9 cellular contexts compared by ENCODE assay signal in the genomic region with DNA sequence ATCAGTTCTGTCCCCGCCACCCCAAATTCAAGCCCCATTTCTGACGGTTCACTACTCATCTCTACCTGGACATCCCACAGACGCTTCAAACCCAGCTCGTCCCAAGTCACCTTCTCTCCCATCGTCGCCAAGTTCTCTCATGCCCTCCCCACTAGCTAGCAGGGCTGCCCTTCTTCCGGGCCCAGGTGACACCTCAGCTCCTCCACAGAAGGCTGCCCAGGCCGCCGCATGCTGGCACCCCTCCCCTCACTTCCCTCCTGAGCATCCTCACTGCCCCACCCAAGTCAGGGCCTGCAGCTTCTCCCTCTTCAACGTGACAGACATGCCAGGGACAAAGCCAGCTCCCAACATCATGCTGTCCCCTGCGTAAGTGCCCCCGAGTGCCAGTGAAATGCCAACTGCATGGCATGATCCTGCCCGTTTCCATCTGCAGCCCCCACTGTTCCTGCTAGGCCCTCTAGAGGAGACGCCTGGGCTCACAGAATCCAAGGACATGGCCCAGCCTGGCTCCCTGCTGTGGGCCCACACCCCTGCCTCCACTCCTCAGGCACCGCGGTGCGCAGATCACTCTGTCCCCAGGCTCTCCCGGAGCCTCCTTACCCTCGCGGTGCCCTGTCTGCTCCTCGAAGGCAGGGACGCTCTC. TPM values are rescaled to one million over a fixed set of nuclear protein-coding genes. Genes with fewer than 3 reads are reported as not detected.
A peak's percentile ranks its signal among the peaks of the same experiment; 100 is the strongest.
DNase-seq lines count a peak whose midpoint lies in the region; ATAC-seq and TF ChIP-seq lines count a peak whose summit lies in the region.
"Had no signal": no experiment of that assay in that cellular context is flagged by ENCODE, and none has a peak within 500 bp of the region (broad histone marks: within the 10 kb centered on the region; RNA-seq: fewer than 3 reads in every experiment).

No MANE protein-coding gene starts in this region.

- H3K27ac Mint-ChIP-seq in CD14-positive monocyte (peak overlapping the region; percentile 85 to 95 (median 89)), neural progenitor cell (no peak overlapping the region)
- H3K27ac Mint-ChIP-seq in dendritic cell treated with granulocyte-macrophage colony-stimulating factor and Interleukin-4, amounts not matched to agents 40 ng/mL and 50 ng/mL, for 4 days: peak overlapping the region; percentile 83

- TF ChIP-seq RAD21 in SK-N-SH (IDR thresholded peaks at IDR 0.05; ENCODE audit: low read length): peak; percentile 31; the same call in 1 of the 2 replicates

- H3K4me1 ChIP-seq in SK-N-SH (ENCODE audit: control insufficient read depth in 1 of 2, insufficient read depth in 2 of 2, low read depth in 1 of 2, low read length in 1 of 2) (peaks cover 16 to 93% of the 10 kb centered on the region in 2 experiments), neural progenitor cell (peaks cover 3% of the 10 kb centered on the region)

- H3K4me3 Mint-ChIP-seq in CD14-positive monocyte (peak overlapping the region; percentile 70 to 72), neural progenitor cell (peak overlapping the region; percentile 52)
- peak overlapping the region; percentile 43 for H3K4me3 Mint-ChIP-seq in dendritic cell treated with granulocyte-macrophage colony-stimulating factor and Interleukin-4, amounts not matched to agents 40 ng/mL and 50 ng/mL, for 4 days

- WGBS in SK-N-SH (ENCODE audit: low lambda C conversion rate): 78% methylated on average over 21 of the region's 22 CpGs

- H4K20me1 ChIP-seq in SK-N-SH (ENCODE audit: insufficient read depth) (no peaks in the 10 kb centered on the region), neural progenitor cell (ENCODE audit: low read depth) (peaks cover 5% of the 10 kb centered on the region)

- H3K27ac ChIP-seq in SK-N-SH (ENCODE audit: low read depth in 2 of 2, low read length in 1 of 2): peak overlapping the region; percentile 13 to 97; a peak in 3 of 4 replicates
- H3K27ac ChIP-seq in neural progenitor cell: no peak overlapping the region

- H3K4me2 ChIP-seq in SK-N-SH (peak overlapping the region; percentile 14; the same call in 1 of the 2 replicates), neural progenitor cell (no peak overlapping the region)

- no peaks in the 10 kb centered on the region for H3K9me2 ChIP-seq in SK-N-SH

- no peak for TF ChIP-seq EP300 in SK-N-SH (IDR thresholded peaks at IDR 0.05; ENCODE audit: borderline replicate concordance in 1 of 2, low read depth in 1 of 2, low read length in 1 of 2)

- H3K36me3 ChIP-seq in SK-N-SH (replicated peaks in 1 of 2; ENCODE audit: control insufficient read depth in 1 of 2, insufficient read depth in 2 of 2, low read length in 1 of 2) (no peaks in the 10 kb centered on the region), neural progenitor cell (no peaks in the 10 kb centered on the region)

- no peaks in the 10 kb centered on the region for H3K36me3 Mint-ChIP-seq in CD14-positive monocyte
- peaks cover 12% of the 10 kb centered on the region for H3K36me3 Mint-ChIP-seq in dendritic cell treated with granulocyte-macrophage colony-stimulating factor and Interleukin-4, amounts not matched to agents 40 ng/mL and 50 ng/mL, for 4 days (ENCODE audit: low read depth)
- H3K36me3 Mint-ChIP-seq in neural progenitor cell: no peaks in the 10 kb centered on the region

- H3K9ac ChIP-seq in SK-N-SH (no peak overlapping the region), neural progenitor cell (no peak overlapping the region)

- DNase-seq in CD14-positive monocyte (ENCODE audit: low spot score) (no peak), SK-N-SH (peak; percentile 82), neural progenitor cell (ENCODE audit: low spot score) (no peak), mesenteric fat pad (ENCODE audit: low spot score) (no peak)
- DNase-seq: activated CD8-positive, alpha-beta memory T cell treated with anti-CD3 and anti-CD28 coated beads, Interleukin-2, amount 50 U/mL, for 48 hours had no signal

- no peak overlapping the region for H2AFZ ChIP-seq in SK-N-SH (ENCODE audit: low read depth)
- no peak overlapping the region for H2AFZ ChIP-seq in neural progenitor cell (replicated peaks)

- POLR2A ChIA-PET in SK-N-SH (lab: Yijun Ruan, JAX): interaction anchor here (0.6 to 10.2 kb wide), 8 partner anchors 11 to 401 kb away, joined by 3 to 572 read pairs (median 4); partner anchors contain the start of genes ACE, KCNH6, MAP3K3 and TACO1

- intact Hi-C loops in CD14-positive monocyte (cut with micrococcal nuclease): loop anchor here in 1 of 2 donors (10.0 kb wide), 1 partner anchor 105 kb away; no protein-coding TSS in a partner anchor
- intact Hi-C loops in dendritic cell treated with granulocyte-macrophage colony-stimulating factor and Interleukin-4, amounts not matched to agents 40 ng/mL and 50 ng/mL, for 4 days (cut with micrococcal nuclease): no loop called here

- H3F3A ChIP-seq in SK-N-SH (replicated peaks; ENCODE audit: insufficient read depth) (peaks cover 54% of the 10 kb centered on the region), neural progenitor cell (ENCODE audit: low read depth) (no peaks in the 10 kb centered on the region)

- no peak for ATAC-seq in GM21381 (IDR thresholded peaks at IDR 0.05; ENCODE audit: unreplicated experiment)
- no peak for ATAC-seq in HG02938 (IDR thresholded peaks at IDR 0.05; ENCODE audit: unreplicated experiment)
- no peak for ATAC-seq in GM21786 (IDR thresholded peaks at IDR 0.05; ENCODE audit: unreplicated experiment)

- peak overlapping the region in 1 of 2 experiments; percentile 34; a peak in 1 of 4 replicates for H3K4me3 ChIP-seq in SK-N-SH (ENCODE audit: low read depth in 2 of 2, low read length in 1 of 2)
- H3K4me3 ChIP-seq in neural progenitor cell: no peak overlapping the region

- CTCF ChIA-PET in SK-N-SH (lab: Yijun Ruan, JAX): interaction anchor here (0.7 to 27.2 kb wide), 19 partner anchors 9 to 358 kb away, joined by 3 to 827 read pairs (median 3); partner anchors contain the start of genes ACE, DCAF7, MAP3K3 and TACO1

- TF ChIP-seq CTCF in CD14-positive monocyte (IDR thresholded peaks at IDR 0.05) (no peak), SK-N-SH (IDR thresholded peaks at IDR 0.05) (peak; percentile 33; the same call in 1 of the 2 replicates), neural progenitor cell (IDR thresholded peaks at IDR 0.05) (no peak)

- H3K4me1 Mint-ChIP-seq in CD14-positive monocyte (peaks cover 38% of the 10 kb centered on the region), neural progenitor cell (peaks cover 33% of the 10 kb centered on the region)
- H3K4me1 Mint-ChIP-seq in dendritic cell treated with granulocyte-macrophage colony-stimulating factor and Interleukin-4, amounts not matched to agents 40 ng/mL and 50 ng/mL, for 4 days (ENCODE audit: low read depth): peaks cover 77% of the 10 kb centered on the region

- peaks cover 14% of the 10 kb centered on the region; the same call in 1 of the 2 replicates for H3K79me2 ChIP-seq in SK-N-SH (ENCODE audit: insufficient read depth)
- no peaks in the 10 kb centered on the region for H3K79me2 ChIP-seq in neural progenitor cell (ENCODE audit: low read depth)

- H3K9me3 ChIP-seq in SK-N-SH: no peaks in the 10 kb centered on the region
- no peaks in the 10 kb centered on the region for H3K9me3 ChIP-seq in neural progenitor cell (ENCODE audit: low read depth)

- peaks cover 0 to 3% (median 0%) of the 10 kb centered on the region in 7 donors for H3K9me3 Mint-ChIP-seq in CD14-positive monocyte
- H3K9me3 Mint-ChIP-seq in dendritic cell treated with granulocyte-macrophage colony-stimulating factor and Interleukin-4, amounts not matched to agents 40 ng/mL and 50 ng/mL, for 4 days: no peaks in the 10 kb centered on the region
- H3K9me3 Mint-ChIP-seq in neural progenitor cell: no peaks in the 10 kb centered on the region

- H3K27me3 ChIP-seq in SK-N-SH (ENCODE audit: insufficient read depth) (no peaks in the 10 kb centered on the region), neural progenitor cell (peaks cover 11% of the 10 kb centered on the region)

- H3K27me3 Mint-ChIP-seq in CD14-positive monocyte (ENCODE audit: low read depth in 3 of 3) (peaks cover 6 to 8% (median 7%) of the 10 kb centered on the region in 3 donors), neural progenitor cell (ENCODE audit: insufficient read depth, low read depth) (peaks cover 9% of the 10 kb centered on the region)
- H3K27me3 Mint-ChIP-seq in dendritic cell treated with granulocyte-macrophage colony-stimulating factor and Interleukin-4, amounts not matched to agents 40 ng/mL and 50 ng/mL, for 4 days: peaks cover 5% of the 10 kb centered on the region

TF ChIP-seq in SK-N-SH, 30 proteins besides CTCF, POLR2A, EP300 and RAD21 (continues in another document):
- TF ChIP-seq MEF2A (IDR thresholded peaks at IDR 0.05; ENCODE audit: borderline replicate concordance, low read depth) (no peak), SMC3 (IDR thresholded peaks at IDR 0.05; ENCODE audit: low read depth, low read length) (no peak), IRF3 (IDR thresholded peaks at IDR 0.05; ENCODE audit: low read depth, low read length) (no peak), YY1 (IDR thresholded peaks at IDR 0.05; ENCODE audit: low read depth) (no peak), TAF1 (IDR thresholded peaks at IDR 0.05; ENCODE audit: borderline replicate concordance, low read depth, low read length) (no peak), RXRA (IDR thresholded peaks at IDR 0.05; ENCODE audit: borderline replicate concordance, low read depth) (no peak), SIN3A (IDR thresholded peaks at IDR 0.05; ENCODE audit: borderline replicate concordance, low read depth, low read length) (no peak)

RNA-seq across cellular contexts. Expression of gene CYB561, which starts 5.9 kb away (rescaled TPM):
- polyA plus RNA-seq in CD14-positive monocyte (1 to 10 TPM; 5.2 to 8.3 TPM), SK-N-SH (2012; rRNA removed) (28.3 and 38.6 TPM in 2 replicates)
- 20.6 and 28.6 TPM in 2 replicates for polyA plus RNA-seq in SK-N-SH (2012; cell fraction: cytosol; rRNA removed)
- 47.2 and 48.4 TPM in 2 replicates for polyA plus RNA-seq in SK-N-SH (2012; cell fraction: nucleus; rRNA removed)
- total RNA-seq in neural progenitor cell (ENCODE audit: low replicate concordance) (4.2 and 7.7 TPM in 2 replicates), mesenteric fat pad (26.7 TPM)

RNA-seq across cellular contexts. Expression of gene ACE, which starts 36.6 kb away (rescaled TPM):
- not detected for polyA plus RNA-seq in CD14-positive monocyte
- polyA plus RNA-seq in SK-N-SH (2012; rRNA removed): 6.3 and 12.1 TPM in 2 replicates
- 6.0 and 10.9 TPM in 2 replicates for polyA plus RNA-seq in SK-N-SH (2012; cell fraction: cytosol; rRNA removed)
- 34.5 and 42.3 TPM in 2 replicates for polyA plus RNA-seq in SK-N-SH (2012; cell fraction: nucleus; rRNA removed)
- 0.22 TPM in 1 of 2 replicates, not detected in the other for total RNA-seq in neural progenitor cell (ENCODE audit: low replicate concordance)
- 14.1 TPM for total RNA-seq in mesenteric fat pad

Comparison
In these comparisons a context has a peak if more than half of its experiments do, and no peak if none do; other contexts are left out.
1. RNA of gene ACE, which starts 36.6 kb away (total RNA-seq): 14.1 TPM in mesenteric fat pad (single experiment); 0.22 TPM in neural progenitor cell; every median in the first group is over 10 times any median in the second.
2. Peak in every context shown above with its lines, with median percentiles within 50 percentile points of each other: H3K4me3 Mint-ChIP-seq.